In genomic region chr1:88407248-88407647, GRCh38 we compare ENCODE assay signal across 8 cellular contexts.
"Had no signal": no experiment of that assay in that cellular context is flagged by ENCODE, and none has a peak within 500 bp of the region (broad histone marks: within the 10 kb centered on the region; RNA-seq: fewer than 3 reads in every experiment).

No MANE protein-coding gene starts in this region.

- FAIRE-seq: G401.6, GM12878, GM12891, GM12892, GM18507, GM19239 had no signal

- ATAC-seq: GM12878 had no signal

- H3K4me3 ChIP-seq: GM12878 had no signal

- DNase-seq: GDM1, GF-D8 had no signal
